13 cellular contexts compared by ENCODE assay signal in the genomic region with DNA sequence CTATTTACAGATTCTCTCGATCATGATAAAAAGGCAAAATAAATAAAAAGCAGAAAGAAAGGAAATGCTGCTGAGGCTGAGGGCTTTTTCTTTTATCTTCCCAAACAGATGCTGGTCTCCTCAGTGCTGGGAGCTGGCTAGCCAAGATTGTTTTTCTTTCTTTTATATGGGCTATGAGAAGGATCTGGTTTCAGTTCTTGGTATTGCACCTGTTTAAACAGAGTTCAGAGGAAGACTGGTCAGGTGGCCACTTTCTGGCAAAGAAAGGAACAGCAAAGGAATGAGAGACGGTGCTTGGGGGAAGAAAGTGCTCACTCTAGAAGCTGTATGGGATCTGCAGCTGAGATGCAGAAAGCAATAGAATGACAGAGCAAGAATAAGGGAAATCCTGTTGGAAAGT.
DNase-seq lines count a peak whose midpoint lies in the region; ATAC-seq and TF ChIP-seq lines count a peak whose summit lies in the region.
"Had no signal": no experiment of that assay in that cellular context is flagged by ENCODE, and none has a peak within 500 bp of the region (broad histone marks: within the 10 kb centered on the region; RNA-seq: fewer than 3 reads in every experiment).

No MANE protein-coding gene starts in this region.

- no peaks in the 10 kb centered on the region for H3K27me3 Mint-ChIP-seq in neural progenitor cell (ENCODE audit: insufficient read depth, low read depth)

- peak overlapping the region; percentile 23 for H3K27ac Mint-ChIP-seq in neural progenitor cell
- H3K27ac Mint-ChIP-seq: immature natural killer cell had no signal

- DNase-seq in SHP77 treated with DMSO at 0.1 percent for 48 hours (lab: John Stamatoyannopoulos, UW), result peak; percentile 35
- peak; percentile 21 for DNase-seq in neural progenitor cell (ENCODE audit: low spot score)
- DNase-seq in effector memory CD4-positive, alpha-beta T cell, result no peak
- DNase-seq: amniotic stem cell, immature natural killer cell, NCI-H526 treated with DMSO at 0.1 percent for 48 hours, right lobe of liver, SK-N-SH had no signal

- H4K20me1 ChIP-seq in neural progenitor cell (ENCODE audit: low read depth), result no peaks in the 10 kb centered on the region

- no peaks in the 10 kb centered on the region for H3K79me2 ChIP-seq in neural progenitor cell (ENCODE audit: low read depth)

- H3K9me3 ChIP-seq in HUES48 (ENCODE audit: control insufficient read depth, insufficient read depth, low read length) (no peaks in the 10 kb centered on the region), neural progenitor cell (ENCODE audit: low read depth) (no peaks in the 10 kb centered on the region)
- no peaks in the 10 kb centered on the region for H3K9me3 ChIP-seq in effector memory CD4-positive, alpha-beta T cell (ENCODE audit: control insufficient read depth, low read length)
- H3K9me3 ChIP-seq: right lobe of liver, SK-N-SH had no signal

- H3K9me3 Mint-ChIP-seq in neural progenitor cell, result no peaks in the 10 kb centered on the region
- H3K9me3 Mint-ChIP-seq: immature natural killer cell had no signal

- H3K9ac ChIP-seq in HUES48 (ENCODE audit: low read depth, low read length), result no peak overlapping the region
- H3K9ac ChIP-seq in neural progenitor cell, result no peak overlapping the region
- H3K9ac ChIP-seq: SK-N-SH had no signal

- peaks cover 4% of the 10 kb centered on the region for H3K4me1 Mint-ChIP-seq in neural progenitor cell

- H3K36me3 ChIP-seq in HUES48 (ENCODE audit: control insufficient read depth, insufficient read depth, low read length) (peaks cover 5% of the 10 kb centered on the region), neural progenitor cell (peaks cover 6% of the 10 kb centered on the region)
- no peaks in the 10 kb centered on the region for H3K36me3 ChIP-seq in effector memory CD4-positive, alpha-beta T cell (ENCODE audit: control insufficient read depth, insufficient read depth, low read length)
- H3K36me3 ChIP-seq: right lobe of liver had no signal

- H3K27ac ChIP-seq in HUES48 (ENCODE audit: low read depth, low read length) (peak overlapping the region; percentile 16), neural progenitor cell (no peak overlapping the region)
- no peak overlapping the region for H3K27ac ChIP-seq in effector memory CD4-positive, alpha-beta T cell (ENCODE audit: insufficient read depth, low read length, poor library complexity, severe bottlenecking)
- H3K27ac ChIP-seq: right lobe of liver had no signal

- no peak overlapping the region for H3K4me3 ChIP-seq in HUES48 (ENCODE audit: low read depth, low read length)
- no peak overlapping the region for H3K4me3 ChIP-seq in neural progenitor cell
- no peak overlapping the region for H3K4me3 ChIP-seq in effector memory CD4-positive, alpha-beta T cell (ENCODE audit: insufficient read depth, low read depth, low read length, poor library complexity, severe bottlenecking)
- H3K4me3 ChIP-seq: right lobe of liver had no signal

- H2AFZ ChIP-seq in neural progenitor cell (replicated peaks), result no peak overlapping the region

- TF ChIP-seq CTCF in neural progenitor cell (IDR thresholded peaks at IDR 0.05), result no peak

- peaks cover 21% of the 10 kb centered on the region for H3K36me3 Mint-ChIP-seq in neural progenitor cell

- ATAC-seq in GM18870 (IDR thresholded peaks at IDR 0.05; ENCODE audit: unreplicated experiment) (peak; percentile 41), GM21367 (IDR thresholded peaks at IDR 0.05; ENCODE audit: unreplicated experiment) (no peak), HG02884 (IDR thresholded peaks at IDR 0.05; ENCODE audit: unreplicated experiment) (no peak)
- ATAC-seq: HCT116, right lobe of liver had no signal

- H3F3A ChIP-seq in neural progenitor cell (ENCODE audit: low read depth), result no peaks in the 10 kb centered on the region

- H3K4me2 ChIP-seq in neural progenitor cell, result no peak overlapping the region
- H3K4me2 ChIP-seq: SK-N-SH had no signal

- H3K27me3 ChIP-seq in HUES48 (ENCODE audit: control insufficient read depth, insufficient read depth, low read length), result no peaks in the 10 kb centered on the region
- H3K27me3 ChIP-seq in neural progenitor cell, result no peaks in the 10 kb centered on the region
- no peaks in the 10 kb centered on the region for H3K27me3 ChIP-seq in effector memory CD4-positive, alpha-beta T cell (replicated peaks; ENCODE audit: control insufficient read depth, insufficient read depth, low read length, poor library complexity, severe bottlenecking)
- H3K27me3 ChIP-seq: right lobe of liver had no signal

- H3K4me3 Mint-ChIP-seq in neural progenitor cell, result no peak overlapping the region
- H3K4me3 Mint-ChIP-seq: immature natural killer cell had no signal

- H3K4me1 ChIP-seq in HUES48 (ENCODE audit: control insufficient read depth, insufficient read depth, low read length), result peaks cover 6% of the 10 kb centered on the region; the same call in 1 of the 2 replicates
- H3K4me1 ChIP-seq in neural progenitor cell, result peaks cover 13% of the 10 kb centered on the region
- no peaks in the 10 kb centered on the region for H3K4me1 ChIP-seq in effector memory CD4-positive, alpha-beta T cell (ENCODE audit: control insufficient read depth, insufficient read depth, low read length, poor library complexity, severe bottlenecking)
- H3K4me1 ChIP-seq: right lobe of liver had no signal

Comparison
In these comparisons a context has a peak if more than half of its experiments do, and no peak if none do; other contexts are left out.
1. DNase-seq: peak in SHP77 treated with DMSO at 0.1 percent for 48 hours (single experiment) and neural progenitor cell (single experiment); none in effector memory CD4-positive, alpha-beta T cell (0 of 3).